ENCODE assay signal across 28 cellular contexts in genomic region chr1:183898610-183899009, GRCh38.
DNase-seq lines count a peak whose midpoint lies in the region; ATAC-seq, FAIRE-seq and TF ChIP-seq lines count a peak whose summit lies in the region.
"Had no signal": no experiment of that assay in that cellular context is flagged by ENCODE, and none has a peak within 500 bp of the region (broad histone marks: within the 10 kb centered on the region; RNA-seq: fewer than 3 reads in every experiment).

No MANE protein-coding gene starts in this region.

- POLR2A ChIA-PET in PC-3 (lab: Charles Lee; ENCODE audit: unreplicated experiment): no interaction called here

- no peaks in the 10 kb centered on the region for H3K9me2 ChIP-seq in PC-3 (replicated peaks; ENCODE audit: low read length)

- ATAC-seq in GM19351 (IDR thresholded peaks at IDR 0.05; ENCODE audit: unreplicated experiment) (no peak), GM21381 (IDR thresholded peaks at IDR 0.05; ENCODE audit: unreplicated experiment) (no peak), PC-3 (no peak)
- ATAC-seq: A549, HCT116, HepG2 had no signal

- peak; percentile 57 for FAIRE-seq in GM19239 (lab: Jason Lieb, UNC)
- FAIRE-seq: A549, HepG2 had no signal

- peaks cover 76% of the 10 kb centered on the region for H3K4me1 Mint-ChIP-seq in dendritic cell treated with granulocyte-macrophage colony-stimulating factor and Interleukin-4, amounts not matched to agents 40 ng/mL and 50 ng/mL, for 4 days (ENCODE audit: low read depth)

- H3K27me3 Mint-ChIP-seq in dendritic cell treated with granulocyte-macrophage colony-stimulating factor and Interleukin-4, amounts not matched to agents 40 ng/mL and 50 ng/mL, for 4 days: no peaks in the 10 kb centered on the region
- H3K27me3 Mint-ChIP-seq: CD8-positive, alpha-beta memory T cell had no signal

- intact Hi-C loops in dendritic cell treated with granulocyte-macrophage colony-stimulating factor and Interleukin-4, amounts not matched to agents 40 ng/mL and 50 ng/mL, for 4 days (cut with micrococcal nuclease): no loop called here
- intact Hi-C loops in PC-3 (cut with micrococcal nuclease): no loop called here

- peak overlapping the region in 7 of 11 experiments; percentile 74 to 89 (median 82); a peak in 15 of 22 replicates for H3K4me2 ChIP-seq in BLaER1 treated with 17β-estradiol and CSF1 and Interleukin-3, amounts not matched to agents 10 nM and 100 nM
- H3K4me2 ChIP-seq in PC-3 (ENCODE audit: low read length): no peak overlapping the region
- H3K4me2 ChIP-seq: A549, PC-9 had no signal

- peaks cover 0 to 6% (median 0%) of the 10 kb centered on the region in 11 experiments; a peak in 1 of 22 replicates for H3K27me3 ChIP-seq in BLaER1 treated with 17β-estradiol and CSF1 and Interleukin-3, amounts not matched to agents 10 nM and 100 nM
- H3K27me3 ChIP-seq in subcutaneous abdominal adipose tissue (ENCODE audit: control insufficient read depth in 5 of 5, insufficient read depth in 4 of 5, low read length in 5 of 5) (no peaks in the 10 kb centered on the region), PC-3 (ENCODE audit: low read length) (no peaks in the 10 kb centered on the region)

- no peaks in the 10 kb centered on the region for H3K79me2 ChIP-seq in PC-3 (ENCODE audit: low read length)

- peak overlapping the region in 8 of 11 experiments; percentile 10 to 95 (median 84); a peak in 12 of 22 replicates for H3K27ac ChIP-seq in BLaER1 treated with 17β-estradiol and CSF1 and Interleukin-3, amounts not matched to agents 10 nM and 100 nM
- peak overlapping the region; percentile 7 for H3K27ac ChIP-seq in subcutaneous abdominal adipose tissue (ENCODE audit: low read depth, low read length)
- H3K27ac ChIP-seq in PC-3 (ENCODE audit: low read length): no peak overlapping the region
- H3K27ac ChIP-seq: A549, PC-9, RWPE1 had no signal

- no peak overlapping the region for H2AFZ ChIP-seq in PC-3 (ENCODE audit: low read length)
- H2AFZ ChIP-seq: PC-9 had no signal

- H4K20me1 ChIP-seq in BLaER1 treated with 17β-estradiol and CSF1 and Interleukin-3, amounts not matched to agents 10 nM and 100 nM: no peaks in the 10 kb centered on the region
- no peaks in the 10 kb centered on the region for H4K20me1 ChIP-seq in PC-3 (ENCODE audit: low read length)

- DNase-seq in GM19239 (ENCODE audit: insufficient read length, low spot score) (no peak), G401 (ENCODE audit: low spot score) (no peak), PC-3 (no peak)
- DNase-seq: CD8-positive, alpha-beta memory T cell; DMS 273 treated with DMSO at 0.1 percent for 48 hours; DMS79; EL; GF-D8; Karpas-422; NCI-H1105; NCI-H1436 treated with DMSO at 0.1 percent for 48 hours; NCI-H1930; NCI-H2107; NCI-H524 treated with DMSO at 0.1 percent for 48 hours; NCI-H774; NK-92 treated with Interleukin-12 subunit alpha and Interleukin-12 subunit beta, amount 100 ng/mL, for 24 hours; PC-9; SHP77 treated with DMSO at 0.1 percent for 48 hours had no signal

- peak overlapping the region in 4 of 11 experiments; percentile 72 to 85 (median 82); a peak in 6 of 22 replicates for H3K9ac ChIP-seq in BLaER1 treated with 17β-estradiol and CSF1 and Interleukin-3, amounts not matched to agents 10 nM and 100 nM
- H3K9ac ChIP-seq in subcutaneous abdominal adipose tissue (ENCODE audit: low read length in 5 of 5): no peak overlapping the region
- no peak overlapping the region for H3K9ac ChIP-seq in PC-3 (ENCODE audit: low read length)

- no peak overlapping the region for H3K4me3 Mint-ChIP-seq in dendritic cell treated with granulocyte-macrophage colony-stimulating factor and Interleukin-4, amounts not matched to agents 40 ng/mL and 50 ng/mL, for 4 days
- H3K4me3 Mint-ChIP-seq: CD14-positive monocyte; CD8-positive, alpha-beta memory T cell had no signal

- in situ Hi-C loops in G401 (cut with HindIII; ENCODE audit: low sequenced_read_pairs): no loop called here

- CTCF ChIA-PET in PC-3 (lab: Charles Lee): no interaction called here

- peak overlapping the region; percentile 100 for H3K27ac Mint-ChIP-seq in dendritic cell treated with granulocyte-macrophage colony-stimulating factor and Interleukin-4, amounts not matched to agents 40 ng/mL and 50 ng/mL, for 4 days
- H3K27ac Mint-ChIP-seq: CD14-positive monocyte had no signal

- H3K4me3 ChIP-seq in BLaER1 treated with 17β-estradiol and CSF1 and Interleukin-3, amounts not matched to agents 10 nM and 100 nM: peak overlapping the region in 2 of 10 experiments; percentile 17 to 40; a peak in 2 of 20 replicates
- H3K4me3 ChIP-seq in subcutaneous abdominal adipose tissue (ENCODE audit: low read depth in 1 of 5, low read length in 5 of 5) (no peak overlapping the region), PC-3 (ENCODE audit: low read length) (no peak overlapping the region)
- H3K4me3 ChIP-seq: A549, PC-9 had no signal

- peaks cover 100% of the 10 kb centered on the region for H3K36me3 Mint-ChIP-seq in dendritic cell treated with granulocyte-macrophage colony-stimulating factor and Interleukin-4, amounts not matched to agents 40 ng/mL and 50 ng/mL, for 4 days (ENCODE audit: low read depth)

- no TSS peak for BruUV-seq in PC-3 (replicated peaks; lab: Mats Ljungman, UMichigan)

- TF ChIP-seq CTCF in PC-3 (conservative IDR thresholded peaks at IDR 0.05; ENCODE audit: low read depth, low read length): no peak

- H3K9me3 Mint-ChIP-seq in dendritic cell treated with granulocyte-macrophage colony-stimulating factor and Interleukin-4, amounts not matched to agents 40 ng/mL and 50 ng/mL, for 4 days: no peaks in the 10 kb centered on the region
- H3K9me3 Mint-ChIP-seq: CD14-positive monocyte had no signal

- H3K36me3 ChIP-seq in BLaER1 treated with 17β-estradiol and CSF1 and Interleukin-3, amounts not matched to agents 10 nM and 100 nM: peaks cover 66 to 100% (median 82%) of the 10 kb centered on the region in 11 experiments
- H3K36me3 ChIP-seq in subcutaneous abdominal adipose tissue (ENCODE audit: control insufficient read depth in 5 of 5, insufficient read depth in 5 of 5, low read length in 5 of 5): peaks cover 40 to 63% (median 55%) of the 10 kb centered on the region in 5 donors
- H3K36me3 ChIP-seq in PC-3 (ENCODE audit: low read depth, low read length): no peaks in the 10 kb centered on the region

- H3K4me1 ChIP-seq in BLaER1 treated with 17β-estradiol and CSF1 and Interleukin-3, amounts not matched to agents 10 nM and 100 nM: peaks cover 32 to 99% (median 67%) of the 10 kb centered on the region in 10 experiments
- H3K4me1 ChIP-seq in subcutaneous abdominal adipose tissue (ENCODE audit: control insufficient read depth in 5 of 5, insufficient read depth in 5 of 5, low read length in 5 of 5) (peaks cover 0 to 22% (median 9%) of the 10 kb centered on the region in 5 donors), PC-3 (ENCODE audit: insufficient read depth, low read length) (peaks cover 20% of the 10 kb centered on the region)
- H3K4me1 ChIP-seq: A549 had no signal

- peaks cover 0 to 15% (median 0%) of the 10 kb centered on the region in 11 experiments; a peak in 6 of 22 replicates for H3K9me3 ChIP-seq in BLaER1 treated with 17β-estradiol and CSF1 and Interleukin-3, amounts not matched to agents 10 nM and 100 nM (replicated peaks in 1 of 11)
- H3K9me3 ChIP-seq in subcutaneous abdominal adipose tissue (ENCODE audit: control insufficient read depth in 5 of 5, low read length in 5 of 5) (no peaks in the 10 kb centered on the region), PC-3 (ENCODE audit: low read length) (no peaks in the 10 kb centered on the region)
- H3K9me3 ChIP-seq: A549 had no signal

- H3F3A ChIP-seq in PC-3 (ENCODE audit: low read length, unreplicated experiment): no peaks in the 10 kb centered on the region
